ENCODE assay signal across 33 cellular contexts in the genomic region with DNA sequence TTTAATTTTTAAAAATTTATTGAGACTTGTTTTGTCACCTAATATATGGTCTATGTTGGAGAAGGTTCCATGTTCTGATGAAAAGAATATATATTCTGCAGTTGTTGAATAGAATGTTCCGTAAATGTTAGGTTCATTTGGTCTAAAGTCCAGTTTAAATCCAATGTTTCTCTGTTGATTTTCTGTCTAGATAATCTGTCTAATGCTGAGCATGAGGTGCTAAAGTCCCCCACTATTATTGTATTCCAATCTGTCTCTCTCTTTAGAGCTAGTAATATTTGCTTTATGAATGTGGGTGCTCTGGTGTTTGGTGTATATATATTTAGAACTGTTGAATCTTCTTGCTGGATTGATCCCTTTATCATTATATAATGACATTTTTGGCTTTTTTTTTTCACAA. TPM values are rescaled to one million over a fixed set of nuclear protein-coding genes. Genes with fewer than 3 reads are reported as not detected.
"Had no signal": no experiment of that assay in that cellular context is flagged by ENCODE, and none has a peak within 500 bp of the region (broad histone marks: within the 10 kb centered on the region; RNA-seq: fewer than 3 reads in every experiment).

No MANE protein-coding gene starts in this region.

- H3K9me3 Mint-ChIP-seq: type B pancreatic cell had no signal

- H3K27ac ChIP-seq: stomach, suprapubic skin, testis, thoracic aorta, thyroid gland, tibial artery, tibial nerve, transverse colon, upper lobe of left lung, upper lobe of right lung, uterus, vagina had no signal

- H3K9me3 ChIP-seq: testis, thyroid gland, upper lobe of right lung, uterus, vagina had no signal

- FAIRE-seq: urothelium cell line had no signal

- H3K36me3 Mint-ChIP-seq: stimulated activated effector memory CD8-positive, alpha-beta T cell treated with anti-CD3 and anti-CD28 coated beads, Interleukin-12 subunit alpha, Interleukin-12 subunit beta, amount 100 ng/mL, for 72 hours; stimulated activated naive B cell treated with anti-CD40 and anti-IgM and Interleukin-4, amounts not matched to agents 10 μg/mL and 1 μg/mL and 100 μg/mL, for 72 hours; type B pancreatic cell had no signal

- ATAC-seq: stimulated activated effector memory CD8-positive, alpha-beta T cell treated with anti-CD3 and anti-CD28 coated beads, Interleukin-12 subunit alpha, Interleukin-12 subunit beta, amount 100 ng/mL, for 72 hours; stimulated activated memory B cell treated with anti-CD40 and anti-IgM and Interleukin-4, amounts not matched to agents 10 μg/mL and 1 μg/mL and 100 μg/mL, for 72 hours; stimulated activated naive B cell treated with anti-CD40 and anti-IgM and Interleukin-4, amounts not matched to agents 10 μg/mL and 1 μg/mL and 100 μg/mL, for 72 hours; stimulated activated naive CD8-positive, alpha-beta T cell treated with anti-CD3 and anti-CD28 coated beads, Interleukin-15, amount 100 ng/mL, for 72 hours; stimulated activated naive CD8-positive, alpha-beta T cell treated with anti-CD3 and anti-CD28 coated beads, Interleukin-15, Interleukin-2, amounts not matched to agents 100 U/mL and 50 U/mL, for 24 hours; upper lobe of right lung had no signal

- H3K27ac Mint-ChIP-seq: stimulated activated effector memory CD8-positive, alpha-beta T cell treated with anti-CD3 and anti-CD28 coated beads, Interleukin-12 subunit alpha, Interleukin-12 subunit beta, amount 100 ng/mL, for 72 hours; stimulated activated memory B cell treated with anti-CD40 and anti-IgM and Interleukin-4, amounts not matched to agents 10 μg/mL and 1 μg/mL and 100 μg/mL, for 72 hours; stimulated activated naive B cell treated with anti-CD40 and anti-IgM and Interleukin-4, amounts not matched to agents 10 μg/mL and 1 μg/mL and 100 μg/mL, for 72 hours; stimulated activated naive CD8-positive, alpha-beta T cell treated with anti-CD3 and anti-CD28 coated beads, Interleukin-15, amount 100 ng/mL, for 72 hours; stimulated activated naive CD8-positive, alpha-beta T cell treated with anti-CD3 and anti-CD28 coated beads, Interleukin-15, Interleukin-2, amounts not matched to agents 100 ng/mL and 50 ng/mL, for 24 hours; type B pancreatic cell had no signal

- H3K4me1 ChIP-seq: stomach, suprapubic skin, testis, thyroid gland, tibial artery, tibial nerve, transverse colon, upper lobe of left lung, upper lobe of right lung, uterus, vagina had no signal

- H3K4me3 ChIP-seq: stomach, suprapubic skin, testis, thoracic aorta, thyroid gland, tibial artery, tibial nerve, transverse colon, upper lobe of left lung, upper lobe of right lung, uterus, vagina had no signal

- H3K4me3 Mint-ChIP-seq: stimulated activated effector memory CD8-positive, alpha-beta T cell treated with anti-CD3 and anti-CD28 coated beads, Interleukin-12 subunit alpha, Interleukin-12 subunit beta, amount 100 ng/mL, for 72 hours; stimulated activated memory B cell treated with anti-CD40 and anti-IgM and Interleukin-4, amounts not matched to agents 10 μg/mL and 1 μg/mL and 100 μg/mL, for 72 hours; stimulated activated naive B cell treated with anti-CD40 and anti-IgM and Interleukin-4, amounts not matched to agents 10 μg/mL and 1 μg/mL and 100 μg/mL, for 72 hours; stimulated activated naive CD8-positive, alpha-beta T cell treated with anti-CD3 and anti-CD28 coated beads, Interleukin-15, amount 100 ng/mL, for 72 hours; stimulated activated naive CD8-positive, alpha-beta T cell treated with anti-CD3 and anti-CD28 coated beads, Interleukin-15, Interleukin-2, amounts not matched to agents 100 ng/mL and 50 ng/mL, for 24 hours; type B pancreatic cell had no signal

- DNase-seq: stimulated activated CD4-positive, alpha-beta T cell treated with anti-CD3 and anti-CD28 coated beads, Interleukin-2, amount 100 ng/mL, for 48 hours; stimulated activated CD4-positive, alpha-beta T cell treated with anti-CD3 and anti-CD28 coated beads, Interleukin-4, amount 100 ng/mL, for 1 hour; stimulated activated CD4-positive, alpha-beta T cell treated with anti-CD3 and anti-CD28 coated beads, Interleukin-4, amount 100 ng/mL, for 24 hours; stimulated activated CD4-positive, alpha-beta T cell treated with anti-CD3 and anti-CD28 coated beads, Interleukin-4, amount 100 ng/mL, for 4 hours; stimulated activated CD8-positive, alpha-beta memory T cell treated with anti-CD3 and anti-CD28 coated beads, Interleukin-4, amount 100 ng/mL, for 48 hours; stimulated activated naive B cell treated with anti-CD40 and anti-IgM and Interleukin-4, amounts not matched to agents 10 μg/mL and 1 μg/mL and 100 μg/mL, for 72 hours; stimulated activated naive CD4-positive, alpha-beta T cell; stimulated activated naive CD4-positive, alpha-beta T cell treated with Interleukin-2 at 50 U/mL for 16 hours; stimulated activated naive CD8-positive, alpha-beta T cell treated with anti-CD3 and anti-CD28 coated beads, Interleukin-15, amount 100 ng/mL, for 72 hours; stimulated activated naive CD8-positive, alpha-beta T cell treated with anti-CD3 and anti-CD28 coated beads, Interleukin-15, Interleukin-2, amounts not matched to agents 100 U/mL and 50 U/mL, for 24 hours; stomach; substantia nigra; testis; thyroid gland; tibial artery; transverse colon; trophoblast cell; upper lobe of left lung; upper lobe of right lung; uterus had no signal

- H3K4me1 Mint-ChIP-seq: stimulated activated effector memory CD8-positive, alpha-beta T cell treated with anti-CD3 and anti-CD28 coated beads, Interleukin-12 subunit alpha, Interleukin-12 subunit beta, amount 100 ng/mL, for 72 hours; stimulated activated memory B cell treated with anti-CD40 and anti-IgM and Interleukin-4, amounts not matched to agents 10 μg/mL and 1 μg/mL and 100 μg/mL, for 72 hours had no signal

- H3K36me3 ChIP-seq: stomach, suprapubic skin, thoracic aorta, thyroid gland, tibial artery, tibial nerve, transverse colon, upper lobe of left lung, upper lobe of right lung, uterus, vagina had no signal

- H3K27me3 ChIP-seq: testis, thyroid gland, upper lobe of left lung, uterus, vagina had no signal

RNA-seq across cellular contexts. Expression of gene TRIM15, which starts 15.5 kb away (rescaled TPM):
- total RNA-seq: subcutaneous adipose tissue, temporal lobe, thoracic aorta, thyroid gland, tibial nerve, upper lobe of right lung, ureter, urinary bladder, uterus, vagina had no signal
- polyA plus RNA-seq: urinary bladder had no signal

RNA-seq across cellular contexts. Expression of gene TRIM10, which starts 17.8 kb away (rescaled TPM):
- total RNA-seq: subcutaneous adipose tissue, thoracic aorta, thyroid gland, tibial nerve, upper lobe of right lung, ureter, vagina had no signal
- polyA plus RNA-seq: stomach, urinary bladder had no signal

RNA-seq across cellular contexts. Expression of gene TRIM40, which starts 42.9 kb away (rescaled TPM):
- total RNA-seq: stomach, subcutaneous adipose tissue, suprapubic skin, temporal lobe, thoracic aorta, thyroid gland, tibial nerve, upper lobe of left lung, upper lobe of right lung, ureter, urinary bladder, uterus, vagina had no signal
- polyA plus RNA-seq: stomach, urinary bladder had no signal
